21 cellular contexts compared by ENCODE assay signal in genomic region chr12:120422892-120423456, GRCh38. TPM values are rescaled to one million over a fixed set of nuclear protein-coding genes. Genes with fewer than 3 reads are reported as not detected.
"Had no signal": no experiment of that assay in that cellular context is flagged by ENCODE, and none has a peak within 500 bp of the region (broad histone marks: within the 10 kb centered on the region; RNA-seq: fewer than 3 reads in every experiment).

No MANE protein-coding gene starts in this region.

- H3K4me3 ChIP-seq: MG63, SJSA1, SK-N-MC had no signal

- H3K36me3 ChIP-seq: MG63, SJSA1 had no signal

- H3K27ac ChIP-seq: HL-60, SJSA1, SK-N-MC had no signal

- H3K9me3 ChIP-seq: MG63, SJSA1 had no signal

- DNase-seq: Karpas-422, KG1, MG63, NCI-H1092, NCI-H1105 treated with DMSO at 0.1 percent for 48 hours, NCI-H1417 treated with DMSO at 0.1 percent for 48 hours, NCI-H146, NCI-H1694 treated with DMSO at 0.1 percent for 48 hours, NCI-H1930, NCI-H2081, NCI-H2107, NCI-H2227 treated with DMSO at 0.1 percent for 48 hours, NCI-H524, NCI-H526 treated with DMSO at 0.1 percent for 48 hours, NCI-H748 treated with DMSO at 0.1 percent for 48 hours, Right ventricle myocardium superior, RPMI8226, SIG-M5 had no signal

- H3K4me1 ChIP-seq: SJSA1 had no signal

- H3K27me3 ChIP-seq: MG63 had no signal

RNA-seq across cellular contexts. Expression of gene MSI1, which starts 54.0 kb away (rescaled TPM):
- total RNA-seq: SJSA1 had no signal
